ENCODE assay signal across 8 cellular contexts in genomic region chr11:76318744-76319384, GRCh38.
A peak's percentile ranks its signal among the peaks of the same experiment; 100 is the strongest.
DNase-seq lines count a peak whose midpoint lies in the region; ATAC-seq and TF ChIP-seq lines count a peak whose summit lies in the region.

No MANE protein-coding gene starts in this region.

- H3K36me3 ChIP-seq in WERI-Rb-1, result no peaks in the 10 kb centered on the region

- H3K9me3 ChIP-seq in WERI-Rb-1 (ENCODE audit: severe bottlenecking), result no peaks in the 10 kb centered on the region

- ATAC-seq in HG02610 (IDR thresholded peaks at IDR 0.05; ENCODE audit: unreplicated experiment) (peak; percentile 66), GM18907 (IDR thresholded peaks at IDR 0.05; ENCODE audit: unreplicated experiment) (no peak)

- TF ChIP-seq CTCF in WERI-Rb-1 (IDR thresholded peaks at IDR 0.05; ENCODE audit: low read depth, low read length), result peak; percentile 94

- no peaks in the 10 kb centered on the region for H3K27me3 ChIP-seq in WERI-Rb-1 (ENCODE audit: insufficient read depth, low read depth, severe bottlenecking)

- H3K4me3 ChIP-seq in WERI-Rb-1 (ENCODE audit: low read depth, low read length), result no peak overlapping the region

- in situ Hi-C loops in T47D (cut with HindIII; ENCODE audit: low pct_unique_long_range_greater_than_20kb, low sequenced_read_pairs), result no loop called here

- no peak overlapping the region for H3K27ac ChIP-seq in WERI-Rb-1

- DNase-seq in DMS153 treated with DMSO at 0.1 percent for 48 hours (lab: John Stamatoyannopoulos, UW; ENCODE audit: unreplicated experiment), result peak; percentile 78
- peak; percentile 86 for DNase-seq in NCI-H2227 (lab: John Stamatoyannopoulos, UW; ENCODE audit: unreplicated experiment)
- DNase-seq in WERI-Rb-1, result peak; percentile 83
- DNase-seq in T47D (ENCODE audit: low read depth in 1 of 2, low spot score in 1 of 2), result peak; percentile 83 to 85
- peak; percentile 64 for DNase-seq in iris pigment epithelial cell (ENCODE audit: low read depth)
- peak; percentile 70 to 76 for DNase-seq in stimulated activated CD4-positive, alpha-beta T cell treated with anti-CD3 and anti-CD28 coated beads, Interleukin-1b, Interleukin-23, amount 100 ng/mL, for 1 hour (ENCODE audit: low read depth in 2 of 2)
